Comparison of ENCODE assay signal across 1 cellular context in the genomic region with DNA sequence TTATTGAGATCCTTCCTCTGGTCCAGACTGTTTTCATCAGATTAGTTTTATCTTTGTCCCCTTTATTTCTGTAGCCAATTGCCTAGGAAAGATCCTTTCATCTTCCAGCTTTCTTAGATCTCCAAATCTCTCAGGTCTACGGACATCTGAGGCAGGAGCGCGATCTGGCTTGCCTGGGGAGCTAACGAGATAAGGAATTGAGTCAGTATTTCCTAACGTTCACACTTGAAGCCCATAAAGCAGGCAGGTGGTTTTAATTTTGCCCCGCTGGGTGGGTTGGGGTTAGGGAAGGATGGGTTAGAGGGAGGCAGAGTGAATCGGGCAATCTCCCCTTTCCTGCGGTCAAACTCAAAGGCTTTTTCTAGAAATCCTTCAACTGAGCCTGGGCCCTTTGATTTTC.
TF ChIP-seq lines count a peak whose summit lies in the region.

No MANE protein-coding gene starts in this region.

TF ChIP-seq in GM23338, 12 proteins besides CTCF, POLR2A, EP300 and RAD21 (continued from another document):
- TF ChIP-seq, protein P1, sequence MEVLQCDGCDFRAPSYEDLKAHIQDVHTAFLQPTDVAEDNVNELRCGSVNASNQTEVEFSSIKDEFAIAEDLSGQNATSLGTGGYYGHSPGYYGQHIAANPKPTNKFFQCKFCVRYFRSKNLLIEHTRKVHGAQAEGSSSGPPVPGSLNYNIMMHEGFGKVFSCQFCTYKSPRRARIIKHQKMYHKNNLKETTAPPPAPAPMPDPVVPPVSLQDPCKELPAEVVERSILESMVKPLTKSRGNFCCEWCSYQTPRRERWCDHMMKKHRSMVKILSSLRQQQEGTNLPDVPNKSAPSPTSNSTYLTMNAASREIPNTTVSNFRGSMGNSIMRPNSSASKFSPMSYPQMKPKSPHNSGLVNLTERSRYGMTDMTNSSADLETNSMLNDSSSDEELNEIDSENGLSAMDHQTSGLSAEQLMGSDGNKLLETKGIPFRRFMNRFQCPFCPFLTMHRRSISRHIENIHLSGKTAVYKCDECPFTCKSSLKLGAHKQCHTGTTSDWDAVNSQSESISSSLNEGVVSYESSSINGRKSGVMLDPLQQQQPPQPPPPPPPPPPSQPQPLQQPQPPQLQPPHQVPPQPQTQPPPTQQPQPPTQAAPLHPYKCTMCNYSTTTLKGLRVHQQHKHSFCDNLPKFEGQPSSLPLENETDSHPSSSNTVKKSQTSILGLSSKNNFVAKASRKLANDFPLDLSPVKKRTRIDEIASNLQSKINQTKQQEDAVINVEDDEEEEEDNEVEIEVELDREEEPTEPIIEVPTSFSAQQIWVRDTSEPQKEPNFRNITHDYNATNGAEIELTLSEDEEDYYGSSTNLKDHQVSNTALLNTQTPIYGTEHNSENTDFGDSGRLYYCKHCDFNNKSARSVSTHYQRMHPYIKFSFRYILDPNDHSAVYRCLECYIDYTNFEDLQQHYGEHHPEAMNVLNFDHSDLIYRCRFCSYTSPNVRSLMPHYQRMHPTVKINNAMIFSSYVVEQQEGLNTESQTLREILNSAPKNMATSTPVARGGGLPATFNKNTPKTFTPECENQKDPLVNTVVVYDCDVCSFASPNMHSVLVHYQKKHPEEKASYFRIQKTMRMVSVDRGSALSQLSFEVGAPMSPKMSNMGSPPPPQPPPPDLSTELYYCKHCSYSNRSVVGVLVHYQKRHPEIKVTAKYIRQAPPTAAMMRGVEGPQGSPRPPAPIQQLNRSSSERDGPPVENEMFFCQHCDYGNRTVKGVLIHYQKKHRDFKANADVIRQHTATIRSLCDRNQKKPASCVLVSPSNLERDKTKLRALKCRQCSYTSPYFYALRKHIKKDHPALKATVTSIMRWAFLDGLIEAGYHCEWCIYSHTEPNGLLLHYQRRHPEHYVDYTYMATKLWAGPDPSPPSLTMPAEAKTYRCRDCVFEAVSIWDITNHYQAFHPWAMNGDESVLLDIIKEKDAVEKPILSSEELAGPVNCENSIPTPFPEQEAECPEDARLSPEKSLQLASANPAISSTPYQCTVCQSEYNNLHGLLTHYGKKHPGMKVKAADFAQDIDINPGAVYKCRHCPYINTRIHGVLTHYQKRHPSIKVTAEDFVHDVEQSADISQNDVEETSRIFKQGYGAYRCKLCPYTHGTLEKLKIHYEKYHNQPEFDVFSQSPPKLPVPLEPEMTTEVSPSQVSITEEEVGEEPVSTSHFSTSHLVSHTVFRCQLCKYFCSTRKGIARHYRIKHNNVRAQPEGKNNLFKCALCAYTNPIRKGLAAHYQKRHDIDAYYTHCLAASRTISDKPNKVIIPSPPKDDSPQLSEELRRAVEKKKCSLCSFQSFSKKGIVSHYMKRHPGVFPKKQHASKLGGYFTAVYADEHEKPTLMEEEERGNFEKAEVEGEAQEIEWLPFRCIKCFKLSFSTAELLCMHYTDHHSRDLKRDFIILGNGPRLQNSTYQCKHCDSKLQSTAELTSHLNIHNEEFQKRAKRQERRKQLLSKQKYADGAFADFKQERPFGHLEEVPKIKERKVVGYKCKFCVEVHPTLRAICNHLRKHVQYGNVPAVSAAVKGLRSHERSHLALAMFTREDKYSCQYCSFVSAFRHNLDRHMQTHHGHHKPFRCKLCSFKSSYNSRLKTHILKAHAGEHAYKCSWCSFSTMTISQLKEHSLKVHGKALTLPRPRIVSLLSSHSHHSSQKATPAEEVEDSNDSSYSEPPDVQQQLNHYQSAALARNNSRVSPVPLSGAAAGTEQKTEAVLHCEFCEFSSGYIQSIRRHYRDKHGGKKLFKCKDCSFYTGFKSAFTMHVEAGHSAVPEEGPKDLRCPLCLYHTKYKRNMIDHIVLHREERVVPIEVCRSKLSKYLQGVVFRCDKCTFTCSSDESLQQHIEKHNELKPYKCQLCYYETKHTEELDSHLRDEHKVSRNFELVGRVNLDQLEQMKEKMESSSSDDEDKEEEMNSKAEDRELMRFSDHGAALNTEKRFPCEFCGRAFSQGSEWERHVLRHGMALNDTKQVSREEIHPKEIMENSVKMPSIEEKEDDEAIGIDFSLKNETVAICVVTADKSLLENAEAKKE (CRISPR knock-in tag; IDR thresholded peaks at IDR 0.05) = no peak
- TF ChIP-seq JUNB (IDR thresholded peaks at IDR 0.05; ENCODE audit: unreplicated experiment) = no peak
- no peak for TF ChIP-seq CREB1 (CRISPR knock-in tag; IDR thresholded peaks at IDR 0.05; ENCODE audit: low read depth)
- TF ChIP-seq EZH2phosphoT487 (IDR thresholded peaks at IDR 0.05; ENCODE audit: unreplicated experiment) = no peak
- TF ChIP-seq, protein P2, sequence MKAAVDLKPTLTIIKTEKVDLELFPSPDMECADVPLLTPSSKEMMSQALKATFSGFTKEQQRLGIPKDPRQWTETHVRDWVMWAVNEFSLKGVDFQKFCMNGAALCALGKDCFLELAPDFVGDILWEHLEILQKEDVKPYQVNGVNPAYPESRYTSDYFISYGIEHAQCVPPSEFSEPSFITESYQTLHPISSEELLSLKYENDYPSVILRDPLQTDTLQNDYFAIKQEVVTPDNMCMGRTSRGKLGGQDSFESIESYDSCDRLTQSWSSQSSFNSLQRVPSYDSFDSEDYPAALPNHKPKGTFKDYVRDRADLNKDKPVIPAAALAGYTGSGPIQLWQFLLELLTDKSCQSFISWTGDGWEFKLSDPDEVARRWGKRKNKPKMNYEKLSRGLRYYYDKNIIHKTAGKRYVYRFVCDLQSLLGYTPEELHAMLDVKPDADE (IDR thresholded peaks at IDR 0.05) = no peak
- no peak for TF ChIP-seq EZH2 (IDR thresholded peaks at IDR 0.05; ENCODE audit: low read depth, unreplicated experiment)
- TF ChIP-seq NANOG (IDR thresholded peaks at IDR 0.05; ENCODE audit: borderline replicate concordance) = no peak
- TF ChIP-seq, protein P3, sequence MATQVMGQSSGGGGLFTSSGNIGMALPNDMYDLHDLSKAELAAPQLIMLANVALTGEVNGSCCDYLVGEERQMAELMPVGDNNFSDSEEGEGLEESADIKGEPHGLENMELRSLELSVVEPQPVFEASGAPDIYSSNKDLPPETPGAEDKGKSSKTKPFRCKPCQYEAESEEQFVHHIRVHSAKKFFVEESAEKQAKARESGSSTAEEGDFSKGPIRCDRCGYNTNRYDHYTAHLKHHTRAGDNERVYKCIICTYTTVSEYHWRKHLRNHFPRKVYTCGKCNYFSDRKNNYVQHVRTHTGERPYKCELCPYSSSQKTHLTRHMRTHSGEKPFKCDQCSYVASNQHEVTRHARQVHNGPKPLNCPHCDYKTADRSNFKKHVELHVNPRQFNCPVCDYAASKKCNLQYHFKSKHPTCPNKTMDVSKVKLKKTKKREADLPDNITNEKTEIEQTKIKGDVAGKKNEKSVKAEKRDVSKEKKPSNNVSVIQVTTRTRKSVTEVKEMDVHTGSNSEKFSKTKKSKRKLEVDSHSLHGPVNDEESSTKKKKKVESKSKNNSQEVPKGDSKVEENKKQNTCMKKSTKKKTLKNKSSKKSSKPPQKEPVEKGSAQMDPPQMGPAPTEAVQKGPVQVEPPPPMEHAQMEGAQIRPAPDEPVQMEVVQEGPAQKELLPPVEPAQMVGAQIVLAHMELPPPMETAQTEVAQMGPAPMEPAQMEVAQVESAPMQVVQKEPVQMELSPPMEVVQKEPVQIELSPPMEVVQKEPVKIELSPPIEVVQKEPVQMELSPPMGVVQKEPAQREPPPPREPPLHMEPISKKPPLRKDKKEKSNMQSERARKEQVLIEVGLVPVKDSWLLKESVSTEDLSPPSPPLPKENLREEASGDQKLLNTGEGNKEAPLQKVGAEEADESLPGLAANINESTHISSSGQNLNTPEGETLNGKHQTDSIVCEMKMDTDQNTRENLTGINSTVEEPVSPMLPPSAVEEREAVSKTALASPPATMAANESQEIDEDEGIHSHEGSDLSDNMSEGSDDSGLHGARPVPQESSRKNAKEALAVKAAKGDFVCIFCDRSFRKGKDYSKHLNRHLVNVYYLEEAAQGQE (IDR thresholded peaks at IDR 0.05; ENCODE audit: unreplicated experiment) = no peak
TF ChIP-seq in GM23338: peak in this region for 0.
